ENCODE assay signal across 1 cellular context in the genomic region with DNA sequence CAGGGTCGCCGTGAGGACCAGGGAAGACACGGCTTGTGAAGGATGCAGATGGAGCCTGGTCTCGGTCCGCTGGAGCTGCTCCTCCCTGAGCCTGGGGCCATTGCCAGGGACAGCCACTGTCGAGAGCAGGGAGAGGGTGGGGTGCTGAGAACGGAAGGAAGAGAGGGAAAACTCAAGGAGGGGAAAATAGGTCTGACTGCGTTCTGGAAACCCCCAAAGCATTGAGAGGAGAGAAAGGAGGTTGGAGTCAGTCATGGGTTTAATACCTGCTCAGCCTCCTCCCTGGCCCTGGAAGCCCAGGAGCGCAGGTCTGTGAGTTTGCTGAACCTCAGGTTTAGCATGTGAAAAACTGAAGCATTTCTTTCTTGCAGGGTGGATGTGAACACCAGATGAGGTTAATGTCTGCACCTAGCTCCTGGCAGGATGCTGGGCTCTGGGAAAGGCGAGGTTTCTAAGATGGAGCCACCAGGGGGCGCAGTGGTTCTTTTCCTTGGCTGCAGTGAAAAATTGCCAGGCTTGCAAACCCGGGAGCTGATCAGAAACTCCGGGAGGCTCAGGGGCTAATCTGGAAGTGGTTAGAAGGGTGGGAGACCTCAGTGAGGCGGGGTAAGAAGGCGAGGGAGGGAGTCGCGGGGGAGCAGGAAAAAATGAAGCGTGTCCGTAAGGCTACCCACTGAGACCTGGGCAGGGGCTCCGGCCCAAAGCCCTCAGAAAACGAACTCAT.
TF ChIP-seq lines count a peak whose summit lies in the region.

No MANE protein-coding gene starts in this region.

TF ChIP-seq in K562, 482 proteins besides CTCF, POLR2A, EP300 and RAD21 (continued from another document):
- no peak for TF ChIP-seq ARID3B (CRISPR knock-in tag; IDR thresholded peaks at IDR 0.05; ENCODE audit: borderline replicate concordance)
- TF ChIP-seq DEAF1 (CRISPR knock-in tag; IDR thresholded peaks at IDR 0.05) = 0 out of 2 replicates have a peak, but pooled peaks have one; percentile 37
- TF ChIP-seq THAP7 (CRISPR knock-in tag; IDR thresholded peaks at IDR 0.05) = no peak
- TF ChIP-seq NELFE (IDR thresholded peaks at IDR 0.05; ENCODE audit: insufficient read depth, insufficient read length) = no peak
- TF ChIP-seq SAFB (IDR thresholded peaks at IDR 0.05; ENCODE audit: borderline replicate concordance, low read depth, low read length) = no peak
- TF ChIP-seq RCOR1 (IDR thresholded peaks at IDR 0.05; ENCODE audit: borderline replicate concordance in 1 of 2, low read depth in 2 of 2, low read length in 2 of 2) = peak in 1 of 2 experiments; percentile 72; a peak in 1 of 4 replicates
- TF ChIP-seq KLF16 (IDR thresholded peaks at IDR 0.05) = 0 out of 2 replicates have a peak, but pooled peaks have one; percentile 53
- peak; percentile 44 for TF ChIP-seq MAFG (tag; conservative IDR thresholded peaks at IDR 0.05)
- no peak for TF ChIP-seq LCOR (CRISPR knock-in tag; IDR thresholded peaks at IDR 0.05)
- no peak for TF ChIP-seq SETDB1 (IDR thresholded peaks at IDR 0.05; ENCODE audit: low read length)
- TF ChIP-seq ZNF316 (IDR thresholded peaks at IDR 0.05) = peak; percentile 63
- TF ChIP-seq MAFF (IDR thresholded peaks at IDR 0.05; ENCODE audit: low read length) = peak; percentile 51; the same call in 1 of the 2 replicates
- peak; percentile 68 for TF ChIP-seq MAFK (IDR thresholded peaks at IDR 0.05; ENCODE audit: low read length)
- no peak for TF ChIP-seq SMARCC2 (IDR thresholded peaks at IDR 0.05; ENCODE audit: low read depth)
- no peak for TF ChIP-seq FUS (optimal IDR thresholded peaks at IDR 0.05; ENCODE audit: low read depth, low read length)
- no peak for TF ChIP-seq E2F3 (CRISPR knock-in tag; IDR thresholded peaks at IDR 0.05)
- no peak for TF ChIP-seq ZNF140 (CRISPR knock-in tag; IDR thresholded peaks at IDR 0.05)
- TF ChIP-seq, protein P1, sequence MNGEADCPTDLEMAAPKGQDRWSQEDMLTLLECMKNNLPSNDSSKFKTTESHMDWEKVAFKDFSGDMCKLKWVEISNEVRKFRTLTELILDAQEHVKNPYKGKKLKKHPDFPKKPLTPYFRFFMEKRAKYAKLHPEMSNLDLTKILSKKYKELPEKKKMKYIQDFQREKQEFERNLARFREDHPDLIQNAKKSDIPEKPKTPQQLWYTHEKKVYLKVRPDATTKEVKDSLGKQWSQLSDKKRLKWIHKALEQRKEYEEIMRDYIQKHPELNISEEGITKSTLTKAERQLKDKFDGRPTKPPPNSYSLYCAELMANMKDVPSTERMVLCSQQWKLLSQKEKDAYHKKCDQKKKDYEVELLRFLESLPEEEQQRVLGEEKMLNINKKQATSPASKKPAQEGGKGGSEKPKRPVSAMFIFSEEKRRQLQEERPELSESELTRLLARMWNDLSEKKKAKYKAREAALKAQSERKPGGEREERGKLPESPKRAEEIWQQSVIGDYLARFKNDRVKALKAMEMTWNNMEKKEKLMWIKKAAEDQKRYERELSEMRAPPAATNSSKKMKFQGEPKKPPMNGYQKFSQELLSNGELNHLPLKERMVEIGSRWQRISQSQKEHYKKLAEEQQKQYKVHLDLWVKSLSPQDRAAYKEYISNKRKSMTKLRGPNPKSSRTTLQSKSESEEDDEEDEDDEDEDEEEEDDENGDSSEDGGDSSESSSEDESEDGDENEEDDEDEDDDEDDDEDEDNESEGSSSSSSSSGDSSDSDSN (IDR thresholded peaks at IDR 0.05; ENCODE audit: borderline replicate concordance in 1 of 2, low read depth in 2 of 2, low read length in 2 of 2) = no peak
- TF ChIP-seq RFX7 (CRISPR knock-in tag; IDR thresholded peaks at IDR 0.05) = no peak
- TF ChIP-seq, protein P2, sequence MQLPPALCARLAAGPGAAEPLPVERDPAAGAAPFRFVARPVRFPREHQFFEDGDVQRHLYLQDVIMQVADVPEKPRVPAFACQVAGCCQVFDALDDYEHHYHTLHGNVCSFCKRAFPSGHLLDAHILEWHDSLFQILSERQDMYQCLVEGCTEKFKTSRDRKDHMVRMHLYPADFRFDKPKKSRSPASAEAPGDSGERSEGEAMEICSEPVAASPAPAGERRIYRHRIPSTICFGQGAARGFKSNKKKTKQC (CRISPR knock-in tag; IDR thresholded peaks at IDR 0.05) = no peak
- TF ChIP-seq RNF2 (IDR thresholded peaks at IDR 0.05) = no peak
- TF ChIP-seq ZBTB1 (CRISPR knock-in tag; IDR thresholded peaks at IDR 0.05; ENCODE audit: borderline replicate concordance, low read depth) = no peak
- TF ChIP-seq ZNF398 (CRISPR knock-in tag; IDR thresholded peaks at IDR 0.05) = no peak
- TF ChIP-seq TFAM (CRISPR knock-in tag; conservative IDR thresholded peaks at IDR 0.05) = no peak
- no peak for TF ChIP-seq TEAD2 (tag; IDR thresholded peaks at IDR 0.05)
- 0 out of 2 replicates have a peak, but pooled peaks have one; percentile 39 for TF ChIP-seq CTBP1 (IDR thresholded peaks at IDR 0.05; ENCODE audit: borderline replicate concordance)
- no peak for TF ChIP-seq PCBP2 (IDR thresholded peaks at IDR 0.05; ENCODE audit: low read depth, low read length, poor library complexity, severe bottlenecking)
- TF ChIP-seq SMARCA5 (IDR thresholded peaks at IDR 0.05) = no peak
- TF ChIP-seq, protein P3, sequence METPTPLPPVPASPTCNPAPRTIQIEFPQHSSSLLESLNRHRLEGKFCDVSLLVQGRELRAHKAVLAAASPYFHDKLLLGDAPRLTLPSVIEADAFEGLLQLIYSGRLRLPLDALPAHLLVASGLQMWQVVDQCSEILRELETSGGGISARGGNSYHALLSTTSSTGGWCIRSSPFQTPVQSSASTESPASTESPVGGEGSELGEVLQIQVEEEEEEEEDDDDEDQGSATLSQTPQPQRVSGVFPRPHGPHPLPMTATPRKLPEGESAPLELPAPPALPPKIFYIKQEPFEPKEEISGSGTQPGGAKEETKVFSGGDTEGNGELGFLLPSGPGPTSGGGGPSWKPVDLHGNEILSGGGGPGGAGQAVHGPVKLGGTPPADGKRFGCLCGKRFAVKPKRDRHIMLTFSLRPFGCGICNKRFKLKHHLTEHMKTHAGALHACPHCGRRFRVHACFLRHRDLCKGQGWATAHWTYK (CRISPR knock-in tag; IDR thresholded peaks at IDR 0.05) = no peak
- TF ChIP-seq MXD1 (CRISPR knock-in tag; IDR thresholded peaks at IDR 0.05; ENCODE audit: borderline replicate concordance, poor library complexity, severe bottlenecking) = no peak
- TF ChIP-seq, protein P4, sequence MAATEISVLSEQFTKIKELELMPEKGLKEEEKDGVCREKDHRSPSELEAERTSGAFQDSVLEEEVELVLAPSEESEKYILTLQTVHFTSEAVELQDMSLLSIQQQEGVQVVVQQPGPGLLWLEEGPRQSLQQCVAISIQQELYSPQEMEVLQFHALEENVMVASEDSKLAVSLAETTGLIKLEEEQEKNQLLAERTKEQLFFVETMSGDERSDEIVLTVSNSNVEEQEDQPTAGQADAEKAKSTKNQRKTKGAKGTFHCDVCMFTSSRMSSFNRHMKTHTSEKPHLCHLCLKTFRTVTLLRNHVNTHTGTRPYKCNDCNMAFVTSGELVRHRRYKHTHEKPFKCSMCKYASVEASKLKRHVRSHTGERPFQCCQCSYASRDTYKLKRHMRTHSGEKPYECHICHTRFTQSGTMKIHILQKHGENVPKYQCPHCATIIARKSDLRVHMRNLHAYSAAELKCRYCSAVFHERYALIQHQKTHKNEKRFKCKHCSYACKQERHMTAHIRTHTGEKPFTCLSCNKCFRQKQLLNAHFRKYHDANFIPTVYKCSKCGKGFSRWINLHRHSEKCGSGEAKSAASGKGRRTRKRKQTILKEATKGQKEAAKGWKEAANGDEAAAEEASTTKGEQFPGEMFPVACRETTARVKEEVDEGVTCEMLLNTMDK (IDR thresholded peaks at IDR 0.05; ENCODE audit: borderline replicate concordance, insufficient read depth, low read depth, low read length, poor library complexity, severe bottlenecking) = peak; percentile 55
- 0 out of 2 replicates have a peak, but pooled peaks have one; percentile 20 for TF ChIP-seq RB1 (IDR thresholded peaks at IDR 0.05; ENCODE audit: low read depth)
- TF ChIP-seq CEBPB (tag; IDR thresholded peaks at IDR 0.05) = no peak
- TF ChIP-seq ZNF124 (CRISPR knock-in tag; IDR thresholded peaks at IDR 0.05) = no peak
- TF ChIP-seq KAT8 (IDR thresholded peaks at IDR 0.05; ENCODE audit: low read depth) = no peak
- TF ChIP-seq ELF1 (tag; IDR thresholded peaks at IDR 0.05) = 0 out of 2 replicates have a peak, but pooled peaks have one; percentile 37
- TF ChIP-seq C11orf30 (IDR thresholded peaks at IDR 0.05; ENCODE audit: low read depth) = peak; percentile 65
- no peak for TF ChIP-seq HDAC8 (tag; IDR thresholded peaks at IDR 0.05)
TF ChIP-seq in K562: peak in this region for 14.
